Comparison of ENCODE assay signal across 15 cellular contexts in genomic region chr17:82138511-82138992, GRCh38. TPM values are rescaled to one million over a fixed set of nuclear protein-coding genes. Genes with fewer than 3 reads are reported as not detected.
DNase-seq lines count a peak whose midpoint lies in the region; ATAC-seq and TF ChIP-seq lines count a peak whose summit lies in the region.
"Had no signal": no experiment of that assay in that cellular context is flagged by ENCODE, and none has a peak within 500 bp of the region (broad histone marks: within the 10 kb centered on the region; RNA-seq: fewer than 3 reads in every experiment).

No MANE protein-coding gene starts in this region.

- H2AFZ ChIP-seq in neuronal stem cell (ENCODE audit: low read length) = no peak overlapping the region

- H3K27ac Mint-ChIP-seq in WTC11 (0 out of 2 replicates have a peak overlapping the region, but pooled peaks have one; percentile 19), chondrocyte (ENCODE audit: unreplicated experiment) (no peak overlapping the region)
- no peak overlapping the region for H3K27ac Mint-ChIP-seq in activated naive CD8-positive, alpha-beta T cell treated with anti-CD3 and anti-CD28 coated beads, Interleukin-2, amount 50 U/mL, for 24 hours
- H3K27ac Mint-ChIP-seq: CD4-positive, alpha-beta T cell; IgD-negative memory B cell had no signal

- H3K36me3 ChIP-seq in neuronal stem cell (replicated peaks in 1 of 2; ENCODE audit: control insufficient read depth in 2 of 2, insufficient read depth in 2 of 2, low read length in 2 of 2) = peaks cover 0 to 2% of the 10 kb centered on the region in 2 donors
- H3K36me3 ChIP-seq: BE2C, HAP-1 had no signal

- H3K4me1 Mint-ChIP-seq in WTC11 (no peaks in the 10 kb centered on the region), chondrocyte (ENCODE audit: low read depth) (peaks cover 8% of the 10 kb centered on the region)
- H3K4me1 Mint-ChIP-seq in activated naive CD8-positive, alpha-beta T cell treated with anti-CD3 and anti-CD28 coated beads, Interleukin-2, amount 50 U/mL, for 24 hours = no peaks in the 10 kb centered on the region
- H3K4me1 Mint-ChIP-seq: IgD-negative memory B cell had no signal

- peaks cover 4% of the 10 kb centered on the region; the same call in 1 of the 2 replicates for H3K27me3 Mint-ChIP-seq in WTC11 (ENCODE audit: low read depth)
- H3K27me3 Mint-ChIP-seq in chondrocyte (ENCODE audit: low read depth) = no peaks in the 10 kb centered on the region
- H3K27me3 Mint-ChIP-seq in activated naive CD8-positive, alpha-beta T cell treated with anti-CD3 and anti-CD28 coated beads, Interleukin-2, amount 50 U/mL, for 24 hours = no peaks in the 10 kb centered on the region
- H3K27me3 Mint-ChIP-seq: CD4-positive, alpha-beta T cell; IgD-negative memory B cell had no signal

- H3K9me3 ChIP-seq in neuronal stem cell (replicated peaks in 1 of 2; ENCODE audit: control insufficient read depth in 2 of 2, insufficient read depth in 1 of 2, low read depth in 1 of 2, low read length in 2 of 2) = peaks cover 0 to 3% of the 10 kb centered on the region in 2 donors
- H3K9me3 ChIP-seq: BE2C, HAP-1 had no signal

- no peak overlapping the region for H3K9ac ChIP-seq in neuronal stem cell (ENCODE audit: low read depth, low read length, poor library complexity)

- H3K79me1 ChIP-seq in neuronal stem cell (ENCODE audit: low read depth, low read length) = no peaks in the 10 kb centered on the region

- H3K23ac ChIP-seq in neuronal stem cell (ENCODE audit: low read depth, low read length, poor library complexity) = peak overlapping the region; percentile 73

- peak overlapping the region; percentile 71 for H3K14ac ChIP-seq in neuronal stem cell (ENCODE audit: low read length)

- no peak overlapping the region for H2BK15ac ChIP-seq in neuronal stem cell (ENCODE audit: low read length)

- no peak for TF ChIP-seq CTCF in WTC11 (IDR thresholded peaks at IDR 0.05)
- TF ChIP-seq CTCF in chondrocyte (IDR thresholded peaks at IDR 0.05) = no peak

- no peak overlapping the region for H3K4me3 ChIP-seq in neuronal stem cell (ENCODE audit: low read length in 2 of 2)
- H3K4me3 ChIP-seq: HAP-1 had no signal

- no peak overlapping the region for H4K91ac ChIP-seq in neuronal stem cell (ENCODE audit: low read depth, low read length, poor library complexity)

- no peak overlapping the region for H3K4me2 ChIP-seq in neuronal stem cell (ENCODE audit: insufficient read depth, low read length, poor library complexity, severe bottlenecking)

- POLR2A ChIA-PET in WTC11 (lab: Charles Lee) = no interaction called here

- no peaks in the 10 kb centered on the region for H3K27me3 ChIP-seq in neuronal stem cell (ENCODE audit: control insufficient read depth in 3 of 3, insufficient read depth in 3 of 3, low read depth in 1 of 3, low read length in 3 of 3)
- H3K27me3 ChIP-seq: BE2C had no signal

- H2BK120ac ChIP-seq in neuronal stem cell (ENCODE audit: low read depth, low read length) = no peak overlapping the region

- no peak overlapping the region for H3K27ac ChIP-seq in neuronal stem cell (replicated peaks; ENCODE audit: low read length)

- no peak overlapping the region for H3K18ac ChIP-seq in neuronal stem cell (ENCODE audit: low read length)

- H3K9me3 Mint-ChIP-seq in WTC11 (no peaks in the 10 kb centered on the region), chondrocyte (ENCODE audit: low read depth) (no peaks in the 10 kb centered on the region)
- H3K9me3 Mint-ChIP-seq in activated naive CD8-positive, alpha-beta T cell treated with anti-CD3 and anti-CD28 coated beads, Interleukin-2, amount 50 U/mL, for 24 hours = no peaks in the 10 kb centered on the region
- H3K9me3 Mint-ChIP-seq: CD4-positive, alpha-beta T cell; IgD-negative memory B cell had no signal

- no peak overlapping the region for H3K4ac ChIP-seq in neuronal stem cell (ENCODE audit: low read length)

- peaks cover 0 to 6% of the 10 kb centered on the region in 2 donors for H3K4me1 ChIP-seq in neuronal stem cell (ENCODE audit: control insufficient read depth in 2 of 2, insufficient read depth in 1 of 2, low read depth in 1 of 2, low read length in 2 of 2)
- H3K4me1 ChIP-seq: BE2C, HAP-1 had no signal

- peak overlapping the region; percentile 82 for H4K8ac ChIP-seq in neuronal stem cell (ENCODE audit: low read depth, low read length)

- CTCF ChIA-PET in WTC11 (lab: Charles Lee) = no interaction called here

- H3K4me3 Mint-ChIP-seq in WTC11 (no peak overlapping the region), chondrocyte (ENCODE audit: unreplicated experiment) (no peak overlapping the region)
- H3K4me3 Mint-ChIP-seq in activated naive CD8-positive, alpha-beta T cell treated with anti-CD3 and anti-CD28 coated beads, Interleukin-2, amount 50 U/mL, for 24 hours = no peak overlapping the region
- H3K4me3 Mint-ChIP-seq: CD4-positive, alpha-beta T cell; IgD-negative memory B cell had no signal

- no peak for ATAC-seq in WTC11
- no peak for ATAC-seq in activated naive CD8-positive, alpha-beta T cell treated with anti-CD3 and anti-CD28 coated beads, Interleukin-2, amount 50 U/mL, for 24 hours
- ATAC-seq: HepG2 had no signal

- WGBS in neuronal stem cell (ENCODE audit: extremely low coverage in 2 of 2, insufficient read length in 2 of 2, insufficient replicate concordance in 1 of 2), 2 donors = no CpG with 5 or more reads among the region's 28 CpGs

- DNase-seq in WTC11 (ENCODE audit: low spot score) (no peak), chondrocyte (ENCODE audit: low spot score) (peak; percentile 64), neuronal stem cell (ENCODE audit: low spot score) (no peak), medulla oblongata (ENCODE audit: extremely low spot score) (no peak), GDM1 (lab: John Stamatoyannopoulos, UW) (no peak)
- no peak for DNase-seq in activated naive CD8-positive, alpha-beta T cell treated with anti-CD3 and anti-CD28 coated beads, Interleukin-2, amount 50 U/mL, for 24 hours
- DNase-seq: ACHN; BE2C; C1 segment of cervical spinal cord; Calu3; CD4-positive, alpha-beta T cell; DMS79 treated with DMSO at 0.1 percent for 48 hours had no signal

- H2AK5ac ChIP-seq in neuronal stem cell (ENCODE audit: low read depth, low read length) = no peak overlapping the region

- H3K36me3 Mint-ChIP-seq in WTC11 = no peaks in the 10 kb centered on the region
- H3K36me3 Mint-ChIP-seq in chondrocyte (ENCODE audit: low read depth) = peaks cover 4% of the 10 kb centered on the region
- peaks cover 2% of the 10 kb centered on the region for H3K36me3 Mint-ChIP-seq in activated naive CD8-positive, alpha-beta T cell treated with anti-CD3 and anti-CD28 coated beads, Interleukin-2, amount 50 U/mL, for 24 hours (ENCODE audit: low read depth)

- H2BK12ac ChIP-seq in neuronal stem cell (ENCODE audit: low read length) = no peak overlapping the region

- H2BK5ac ChIP-seq in neuronal stem cell (ENCODE audit: low read length) = no peak overlapping the region

TF ChIP-seq in WTC11, 78 proteins besides CTCF, POLR2A, EP300 and RAD21:
- TF ChIP-seq MXD4 (CRISPR knock-in tag; IDR thresholded peaks at IDR 0.05; ENCODE audit: borderline replicate concordance) (no peak), ZNF281 (CRISPR knock-in tag; IDR thresholded peaks at IDR 0.05) (no peak), NFE2L1 (CRISPR knock-in tag; IDR thresholded peaks at IDR 0.05) (no peak), TEAD1 (CRISPR knock-in tag; IDR thresholded peaks at IDR 0.05) (no peak), SP1 (CRISPR knock-in tag; conservative IDR thresholded peaks at IDR 0.05) (no peak), GABPB1 (CRISPR knock-in tag; IDR thresholded peaks at IDR 0.05) (no peak)
- TF ChIP-seq, protein P1, sequence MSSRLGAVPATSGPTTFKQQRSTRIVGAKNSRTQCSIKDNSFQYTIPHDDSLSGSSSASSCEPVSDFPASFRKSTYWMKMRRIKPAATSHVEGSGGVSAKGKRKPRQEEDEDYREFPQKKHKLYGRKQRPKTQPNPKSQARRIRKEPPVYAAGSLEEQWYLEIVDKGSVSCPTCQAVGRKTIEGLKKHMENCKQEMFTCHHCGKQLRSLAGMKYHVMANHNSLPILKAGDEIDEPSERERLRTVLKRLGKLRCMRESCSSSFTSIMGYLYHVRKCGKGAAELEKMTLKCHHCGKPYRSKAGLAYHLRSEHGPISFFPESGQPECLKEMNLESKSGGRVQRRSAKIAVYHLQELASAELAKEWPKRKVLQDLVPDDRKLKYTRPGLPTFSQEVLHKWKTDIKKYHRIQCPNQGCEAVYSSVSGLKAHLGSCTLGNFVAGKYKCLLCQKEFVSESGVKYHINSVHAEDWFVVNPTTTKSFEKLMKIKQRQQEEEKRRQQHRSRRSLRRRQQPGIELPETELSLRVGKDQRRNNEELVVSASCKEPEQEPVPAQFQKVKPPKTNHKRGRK (CRISPR knock-in tag; IDR thresholded peaks at IDR 0.05; ENCODE audit: borderline replicate concordance) = no peak

RNA-seq across cellular contexts. Expression of gene FASN, which starts 40.5 kb away (rescaled TPM):
- total RNA-seq in WTC11 (2021) (611 to 742 TPM (median 654 TPM) in 3 replicates), chondrocyte (132 to 145 TPM (median 141 TPM) in 3 replicates)
- polyA plus RNA-seq in neuronal stem cell (2013, experiment 1 of 2) = 128 TPM
- 131 TPM for polyA plus RNA-seq in neuronal stem cell (2013, experiment 2 of 2)
